In genomic region chr7:36291387-36292316, GRCh38 we compare ENCODE assay signal across 8 cellular contexts.
A peak's percentile ranks its signal among the peaks of the same experiment; 100 is the strongest.
DNase-seq lines count a peak whose midpoint lies in the region; ATAC-seq lines count a peak whose summit lies in the region.

No MANE protein-coding gene starts in this region.

- peaks cover 3% of the 10 kb centered on the region for H3K36me3 Mint-ChIP-seq in activated CD4-positive, alpha-beta memory T cell treated with anti-CD3 and anti-CD28 coated beads, Interleukin-2, amount 10 ng/mL, durations not matched to agents 7 days and 5 days (ENCODE audit: low read depth)
- H3K36me3 Mint-ChIP-seq in memory B cell = no peaks in the 10 kb centered on the region

- CTCF ChIA-PET in activated CD4-positive, alpha-beta memory T cell treated with anti-CD3 and anti-CD28 coated beads, Interleukin-2, amount 10 ng/mL, durations not matched to agents 7 days and 5 days (lab: Charles Lee) = interaction anchor here (0.7 to 6.9 kb wide), 11 partner anchors 9 to 312 kb away, joined by 3 to 82 read pairs (median 3); no protein-coding TSS in a partner anchor

- ATAC-seq in HG03432 (IDR thresholded peaks at IDR 0.05; ENCODE audit: unreplicated experiment) = peak; percentile 41
- ATAC-seq in memory B cell (ENCODE audit: low read depth) = peak; percentile 52
- no peak for ATAC-seq in GM19023 (IDR thresholded peaks at IDR 0.05; ENCODE audit: unreplicated experiment)

- H3K4me3 Mint-ChIP-seq in activated CD4-positive, alpha-beta memory T cell treated with anti-CD3 and anti-CD28 coated beads, Interleukin-2, amount 10 ng/mL, durations not matched to agents 7 days and 5 days = peak overlapping the region; percentile 31
- peak overlapping the region; percentile 25 for H3K4me3 Mint-ChIP-seq in memory B cell

- H3K27me3 Mint-ChIP-seq in activated CD4-positive, alpha-beta memory T cell treated with anti-CD3 and anti-CD28 coated beads, Interleukin-2, amount 10 ng/mL, durations not matched to agents 7 days and 5 days = no peaks in the 10 kb centered on the region
- H3K27me3 Mint-ChIP-seq in memory B cell = peaks cover 2% of the 10 kb centered on the region

- in situ Hi-C loops in G401 (cut with HindIII; ENCODE audit: low sequenced_read_pairs) = no loop called here

- POLR2A ChIA-PET in activated CD4-positive, alpha-beta memory T cell treated with anti-CD3 and anti-CD28 coated beads, Interleukin-2, amount 10 ng/mL, durations not matched to agents 7 days and 5 days (lab: Charles Lee) = no interaction called here

- peak; percentile 81 for DNase-seq in G401 (ENCODE audit: low spot score)
- DNase-seq in NCI-H748 (lab: John Stamatoyannopoulos, UW; ENCODE audit: unreplicated experiment) = peak; percentile 76
- peak; percentile 74 for DNase-seq in activated CD4-positive, alpha-beta memory T cell treated with anti-CD3 and anti-CD28 coated beads, Interleukin-2, amount 10 ng/mL, durations not matched to agents 7 days and 5 days
- peak; percentile 73 for DNase-seq in effector CD4-positive, alpha-beta T cell
- peak; percentile 68 for DNase-seq in memory B cell (ENCODE audit: low spot score in 2 of 2)
- peak; percentile 75 for DNase-seq in stimulated activated CD8-positive, alpha-beta memory T cell treated with anti-CD3 and anti-CD28 coated beads, Interleukin-12 subunit alpha, Interleukin-12 subunit beta, amount 100 ng/mL, for 1 hour (ENCODE audit: low read depth)

- H3K9me3 Mint-ChIP-seq in activated CD4-positive, alpha-beta memory T cell treated with anti-CD3 and anti-CD28 coated beads, Interleukin-2, amount 10 ng/mL, durations not matched to agents 7 days and 5 days = no peaks in the 10 kb centered on the region
- H3K9me3 Mint-ChIP-seq in memory B cell = no peaks in the 10 kb centered on the region

- peaks cover 48% of the 10 kb centered on the region for H3K4me1 Mint-ChIP-seq in activated CD4-positive, alpha-beta memory T cell treated with anti-CD3 and anti-CD28 coated beads, Interleukin-2, amount 10 ng/mL, durations not matched to agents 7 days and 5 days
- H3K4me1 Mint-ChIP-seq in memory B cell = peaks cover 20% of the 10 kb centered on the region

- H3K27ac Mint-ChIP-seq in activated CD4-positive, alpha-beta memory T cell treated with anti-CD3 and anti-CD28 coated beads, Interleukin-2, amount 10 ng/mL, durations not matched to agents 7 days and 5 days = no peak overlapping the region
- H3K27ac Mint-ChIP-seq in memory B cell = peak overlapping the region; percentile 9
